ENCODE assay signal across 8 cellular contexts in the genomic region with DNA sequence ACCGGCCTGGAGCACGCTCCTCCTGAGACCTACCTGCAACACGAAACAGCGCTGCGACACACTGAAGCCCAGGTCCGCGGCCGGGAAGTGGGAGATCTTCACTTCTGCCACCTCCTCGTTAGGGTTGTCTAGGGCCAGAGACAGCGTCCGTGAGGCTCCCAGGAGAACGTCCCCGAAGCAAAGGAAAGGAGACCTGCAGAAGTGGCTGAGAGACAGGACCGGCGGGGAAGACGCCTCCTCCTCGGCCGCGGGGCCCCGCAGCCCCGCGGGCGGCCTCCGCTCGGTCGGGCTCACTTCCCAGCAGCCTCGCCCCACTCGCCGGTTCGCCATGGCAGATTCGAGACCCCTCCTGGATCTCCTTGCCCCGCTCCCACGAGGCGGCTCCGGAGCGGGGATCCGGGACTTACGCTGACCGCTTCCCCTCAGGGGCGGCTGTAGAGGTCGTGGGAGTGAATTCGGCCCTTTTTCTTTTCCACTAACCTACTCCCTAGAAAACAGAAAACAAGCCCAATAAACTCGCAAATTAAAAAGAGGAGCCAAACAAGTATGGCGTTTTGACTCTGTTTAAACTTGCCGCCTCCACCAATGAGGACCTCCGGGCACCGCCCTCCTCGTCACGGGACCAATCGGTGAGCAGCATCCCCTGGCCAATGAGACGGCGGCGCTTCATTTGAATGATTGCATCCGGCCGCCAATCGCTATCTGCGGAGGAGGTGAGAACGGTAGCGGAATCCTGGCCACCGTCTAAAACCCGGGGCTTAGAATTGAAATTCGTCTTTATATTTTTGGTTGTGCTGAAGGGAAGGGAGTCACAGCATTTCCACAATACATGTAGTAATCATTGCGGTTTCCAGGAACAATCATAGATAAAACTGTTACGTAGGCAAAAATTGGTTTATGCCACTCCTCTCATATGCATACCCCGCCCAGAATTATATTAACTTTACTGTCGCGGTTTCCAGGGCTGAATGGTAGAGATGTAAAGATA.
DNase-seq lines count a peak whose midpoint lies in the region; ATAC-seq and TF ChIP-seq lines count a peak whose summit lies in the region.

A gene with protein sequence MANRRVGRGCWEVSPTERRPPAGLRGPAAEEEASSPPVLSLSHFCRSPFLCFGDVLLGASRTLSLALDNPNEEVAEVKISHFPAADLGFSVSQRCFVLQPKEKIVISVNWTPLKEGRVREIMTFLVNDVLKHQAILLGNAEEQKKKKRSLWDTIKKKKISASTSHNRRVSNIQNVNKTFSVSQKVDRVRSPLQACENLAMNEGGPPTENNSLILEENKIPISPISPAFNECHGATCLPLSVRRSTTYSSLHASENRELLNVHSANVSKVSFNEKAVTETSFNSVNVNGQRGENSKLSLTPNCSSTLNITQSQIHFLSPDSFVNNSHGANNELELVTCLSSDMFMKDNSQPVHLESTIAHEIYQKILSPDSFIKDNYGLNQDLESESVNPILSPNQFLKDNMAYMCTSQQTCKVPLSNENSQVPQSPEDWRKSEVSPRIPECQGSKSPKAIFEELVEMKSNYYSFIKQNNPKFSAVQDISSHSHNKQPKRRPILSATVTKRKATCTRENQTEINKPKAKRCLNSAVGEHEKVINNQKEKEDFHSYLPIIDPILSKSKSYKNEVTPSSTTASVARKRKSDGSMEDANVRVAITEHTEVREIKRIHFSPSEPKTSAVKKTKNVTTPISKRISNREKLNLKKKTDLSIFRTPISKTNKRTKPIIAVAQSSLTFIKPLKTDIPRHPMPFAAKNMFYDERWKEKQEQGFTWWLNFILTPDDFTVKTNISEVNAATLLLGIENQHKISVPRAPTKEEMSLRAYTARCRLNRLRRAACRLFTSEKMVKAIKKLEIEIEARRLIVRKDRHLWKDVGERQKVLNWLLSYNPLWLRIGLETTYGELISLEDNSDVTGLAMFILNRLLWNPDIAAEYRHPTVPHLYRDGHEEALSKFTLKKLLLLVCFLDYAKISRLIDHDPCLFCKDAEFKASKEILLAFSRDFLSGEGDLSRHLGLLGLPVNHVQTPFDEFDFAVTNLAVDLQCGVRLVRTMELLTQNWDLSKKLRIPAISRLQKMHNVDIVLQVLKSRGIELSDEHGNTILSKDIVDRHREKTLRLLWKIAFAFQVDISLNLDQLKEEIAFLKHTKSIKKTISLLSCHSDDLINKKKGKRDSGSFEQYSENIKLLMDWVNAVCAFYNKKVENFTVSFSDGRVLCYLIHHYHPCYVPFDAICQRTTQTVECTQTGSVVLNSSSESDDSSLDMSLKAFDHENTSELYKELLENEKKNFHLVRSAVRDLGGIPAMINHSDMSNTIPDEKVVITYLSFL (N-terminal part only) (minus strand): TSS at position 562 of the 988 bp plus-strand sequence. CDS start 232 bp downstream, at position 330.

- H4K20me1 ChIP-seq in BLaER1: no peaks in the 10 kb centered on the region

- H3K9me3 ChIP-seq in BLaER1: no peaks in the 10 kb centered on the region; the same call in 1 of the 2 replicates

- H3K9ac ChIP-seq in BLaER1: peak within 1 kb of the TSS; percentile 88

- H3K4me1 ChIP-seq in BLaER1: peaks cover 29% of the 10 kb centered on the region

- peak; percentile 86 to 92 for DNase-seq in NCI-H526 (lab: John Stamatoyannopoulos, UW)
- DNase-seq in activated CD4-positive, alpha-beta T cell treated with anti-CD3 and anti-CD28 coated beads for 4 hours: peak; percentile 91 to 94
- DNase-seq in coronary artery (ENCODE audit: low spot score): peak; percentile 93
- peak; percentile 94 for DNase-seq in kidney tubule cell (ENCODE audit: low spot score)
- peak; percentile 76 to 88 (median 86) for DNase-seq in stimulated activated CD4-positive, alpha-beta T cell treated with anti-CD3 and anti-CD28 coated beads, Interleukin-1b, Interleukin-23, amount 100 ng/mL, for 24 hours (ENCODE audit: low read depth in 4 of 4, low spot score in 1 of 4)

- H3K27ac ChIP-seq in BLaER1 (peak within 1 kb of the TSS; percentile 86), coronary artery (peak within 1 kb of the TSS in 1 of 2 donors; percentile 23)

- peak within 1 kb of the TSS; percentile 90 for H3K4me3 ChIP-seq in BLaER1
- H3K4me3 ChIP-seq in coronary artery: peak within 1 kb of the TSS; percentile 72

- H3K4me2 ChIP-seq in BLaER1: peak within 1 kb of the TSS; percentile 73

- no peaks in the 10 kb centered on the region for H3K27me3 ChIP-seq in BLaER1

- H3K36me3 ChIP-seq in BLaER1: peaks cover 20% of the 10 kb centered on the region; the same call in 1 of the 2 replicates

- ATAC-seq in GM19328 (IDR thresholded peaks at IDR 0.05; ENCODE audit: unreplicated experiment) (peak; percentile 100), HG03469 (IDR thresholded peaks at IDR 0.05; ENCODE audit: unreplicated experiment) (peak; percentile 96)

- no peak for TF ChIP-seq CTCF in coronary artery (IDR thresholded peaks at IDR 0.05)
